38 cellular contexts compared by ENCODE assay signal in genomic region chr20:41726727-41727126, GRCh38.
"Had no signal": no experiment of that assay in that cellular context is flagged by ENCODE, and none has a peak within 500 bp of the region (broad histone marks: within the 10 kb centered on the region; RNA-seq: fewer than 3 reads in every experiment).

No MANE protein-coding gene starts in this region.

- H3K4me1 Mint-ChIP-seq: activated naive CD4-positive, alpha-beta T cell treated with anti-CD3 and anti-CD28 coated beads, Interleukin-2, amount 10 ng/mL, durations not matched to agents 7 days and 5 days; activated naive CD4-positive, alpha-beta T cell treated with anti-CD3 and anti-CD28 coated beads, Interleukin-2, amount 50 U/mL, for 24 hours; activated naive CD8-positive, alpha-beta T cell treated with anti-CD3 and anti-CD28 coated beads for 36 hours; activated naive CD8-positive, alpha-beta T cell treated with anti-CD3 and anti-CD28 coated beads, Interleukin-2, amount 10 ng/mL, durations not matched to agents 7 days and 5 days; activated naive CD8-positive, alpha-beta T cell treated with anti-CD3 and anti-CD28 coated beads, Interleukin-2, amount 50 U/mL, for 24 hours; activated T-helper 17 cell treated with anti-CD3 and anti-CD28 coated beads, Interleukin-2, amount 50 U/mL, for 72 hours; brain; central memory CD8-positive, alpha-beta T cell had no signal

- H3K27ac ChIP-seq: adrenal gland, ascending aorta, body of pancreas, brain microvascular endothelial cell, breast epithelium, cardiac muscle cell had no signal

- H3K9me3 Mint-ChIP-seq: activated naive CD4-positive, alpha-beta T cell treated with anti-CD3 and anti-CD28 coated beads for 36 hours; activated naive CD4-positive, alpha-beta T cell treated with anti-CD3 and anti-CD28 coated beads, Interleukin-2, amount 10 ng/mL, durations not matched to agents 7 days and 5 days; activated naive CD8-positive, alpha-beta T cell treated with anti-CD3 and anti-CD28 coated beads, Interleukin-2, amount 10 ng/mL, durations not matched to agents 7 days and 5 days; activated naive CD8-positive, alpha-beta T cell treated with anti-CD3 and anti-CD28 coated beads, Interleukin-2, amount 50 U/mL, for 24 hours; activated T-cell treated with anti-CD3 and anti-CD28 coated beads, Interleukin-2, amount 50 U/mL, for 24 hours; activated T-cell treated with anti-CD3 and anti-CD28 coated beads, Interleukin-2, amount 50 U/mL, for 4 hours; activated T-helper 17 cell treated with anti-CD3 and anti-CD28 coated beads, Interleukin-2, amount 50 U/mL, for 72 hours had no signal

- H3K36me3 Mint-ChIP-seq: activated naive CD4-positive, alpha-beta T cell treated with anti-CD3 and anti-CD28 coated beads, Interleukin-2, amount 10 ng/mL, durations not matched to agents 7 days and 5 days; activated naive CD4-positive, alpha-beta T cell treated with anti-CD3 and anti-CD28 coated beads, Interleukin-2, amount 50 U/mL, for 24 hours; activated naive CD4-positive, alpha-beta T cell treated with anti-CD3 and anti-CD28 coated beads, Interleukin-2, amount 50 U/mL, for 72 hours; activated naive CD8-positive, alpha-beta T cell; activated naive CD8-positive, alpha-beta T cell treated with anti-CD3 and anti-CD28 coated beads for 36 hours; activated naive CD8-positive, alpha-beta T cell treated with anti-CD3 and anti-CD28 coated beads, Interleukin-2, amount 10 ng/mL, durations not matched to agents 7 days and 5 days; brain had no signal

- H3K4me3 ChIP-seq: adrenal gland, ascending aorta, body of pancreas, breast epithelium, cardiac muscle cell had no signal

- H3K9me3 ChIP-seq: adrenal gland, ascending aorta, body of pancreas, breast epithelium had no signal

- H3K27me3 ChIP-seq: adrenal gland, ascending aorta, body of pancreas, brain microvascular endothelial cell, breast epithelium, cardiac muscle cell had no signal

- H3K4me3 Mint-ChIP-seq: activated naive CD4-positive, alpha-beta T cell treated with anti-CD3 and anti-CD28 coated beads for 36 hours; activated naive CD4-positive, alpha-beta T cell treated with anti-CD3 and anti-CD28 coated beads, Interleukin-2, amount 10 ng/mL, durations not matched to agents 7 days and 5 days; activated naive CD4-positive, alpha-beta T cell treated with anti-CD3 and anti-CD28 coated beads, Interleukin-2, amount 50 U/mL, for 24 hours; activated naive CD8-positive, alpha-beta T cell; activated naive CD8-positive, alpha-beta T cell treated with anti-CD3 and anti-CD28 coated beads for 36 hours; activated naive CD8-positive, alpha-beta T cell treated with anti-CD3 and anti-CD28 coated beads, Interleukin-2, amount 10 ng/mL, durations not matched to agents 7 days and 5 days; activated naive CD8-positive, alpha-beta T cell treated with anti-CD3 and anti-CD28 coated beads, Interleukin-2, amount 50 U/mL, for 24 hours; activated T-cell treated with anti-CD3 and anti-CD28 coated beads, Interleukin-2, amount 50 U/mL, for 24 hours; activated T-cell treated with anti-CD3 and anti-CD28 coated beads, Interleukin-2, amount 50 U/mL, for 4 hours; activated T-cell treated with anti-CD3 and anti-CD28 coated beads, Interleukin-2, amount 50 U/mL, for 72 hours; activated T-helper 1 cell treated with anti-CD3 and anti-CD28 coated beads, Interleukin-12 subunit alpha, Interleukin-12 subunit beta, Interleukin-2, Interleukin-4 antibody, amounts not matched to agents 30 ng/mL and 10 ng/mL and 1 ng/mL, durations not matched to agents 14 hours and 24 hours and 36 hours; activated T-helper 17 cell treated with anti-CD3 and anti-CD28 coated beads, Interleukin-2, amount 50 U/mL, for 72 hours; brain; central memory CD8-positive, alpha-beta T cell had no signal

- H3K27ac Mint-ChIP-seq: activated naive CD4-positive, alpha-beta T cell treated with anti-CD3 and anti-CD28 coated beads for 36 hours; activated naive CD4-positive, alpha-beta T cell treated with anti-CD3 and anti-CD28 coated beads, Interleukin-2, amount 10 ng/mL, durations not matched to agents 7 days and 5 days; activated naive CD4-positive, alpha-beta T cell treated with anti-CD3 and anti-CD28 coated beads, Interleukin-2, amount 50 U/mL, for 24 hours; activated naive CD4-positive, alpha-beta T cell treated with anti-CD3 and anti-CD28 coated beads, Interleukin-2, amount 50 U/mL, for 72 hours; activated naive CD8-positive, alpha-beta T cell; activated naive CD8-positive, alpha-beta T cell treated with anti-CD3 and anti-CD28 coated beads for 36 hours; activated naive CD8-positive, alpha-beta T cell treated with anti-CD3 and anti-CD28 coated beads, Interleukin-2, amount 10 ng/mL, durations not matched to agents 7 days and 5 days; activated naive CD8-positive, alpha-beta T cell treated with anti-CD3 and anti-CD28 coated beads, Interleukin-2, amount 50 U/mL, for 24 hours; activated T-cell treated with anti-CD3 and anti-CD28 coated beads, Interleukin-2, amount 50 U/mL, for 24 hours; activated T-cell treated with anti-CD3 and anti-CD28 coated beads, Interleukin-2, amount 50 U/mL, for 72 hours; activated T-helper 1 cell treated with anti-CD3 and anti-CD28 coated beads, Interleukin-12 subunit alpha, Interleukin-12 subunit beta, Interleukin-2, Interleukin-4 antibody, amounts not matched to agents 30 ng/mL and 10 ng/mL and 1 ng/mL, durations not matched to agents 14 hours and 24 hours and 36 hours; activated T-helper 17 cell treated with anti-CD3 and anti-CD28 coated beads, Interleukin-2, amount 50 U/mL, for 72 hours; activated T-helper 2 cell treated with anti-CD3 and anti-CD28 coated beads, Interferon-gamma antibody, Interleukin-2, Interleukin-4, amounts not matched to agents 10 μg/mL and 5 μg/mL and 100 μg/mL, durations not matched to agents 14 hours and 24 hours and 36 hours; brain had no signal

- H3K4me1 ChIP-seq: adrenal gland, ascending aorta, body of pancreas, breast epithelium had no signal

- H3K36me3 ChIP-seq: adrenal gland, ascending aorta, brain microvascular endothelial cell, breast epithelium, cardiac muscle cell had no signal

- ATAC-seq: activated naive CD4-positive, alpha-beta T cell treated with anti-CD3 and anti-CD28 coated beads, Interleukin-2, amount 50 U/mL, for 72 hours; activated naive CD8-positive, alpha-beta T cell treated with anti-CD3 and anti-CD28 coated beads, Interleukin-2, amount 50 U/mL, for 24 hours; activated T-cell treated with anti-CD3 and anti-CD28 coated beads, Interleukin-2, amount 50 U/mL, for 4 hours; activated T-cell treated with anti-CD3 and anti-CD28 coated beads, Interleukin-2, amount 50 U/mL, for 72 hours; activated T-helper 17 cell treated with anti-CD3 and anti-CD28 coated beads, Interleukin-2, amount 50 U/mL, for 72 hours; body of pancreas had no signal

- DNase-seq: activated effector memory CD4-positive, alpha-beta T cell treated with anti-CD3 and anti-CD28 coated beads, Interleukin-2, amount 50 U/mL, for 16 hours; activated effector memory CD4-positive, alpha-beta T cell treated with Interleukin-2 at 50 U/mL for 16 hours; activated gamma-delta T cell; activated gamma-delta T cell treated with Interleukin-2 at 50 U/mL for 16 hours; activated naive CD4-positive, alpha-beta T cell; activated naive CD4-positive, alpha-beta T cell treated with anti-CD3 and anti-CD28 coated beads for 36 hours; activated naive CD4-positive, alpha-beta T cell treated with anti-CD3 and anti-CD28 coated beads, Interleukin-2, amount 10 ng/mL, durations not matched to agents 7 days and 5 days; activated naive CD4-positive, alpha-beta T cell treated with anti-CD3 and anti-CD28 coated beads, Interleukin-2, amount 50 U/mL, for 16 hours; activated naive CD4-positive, alpha-beta T cell treated with Interleukin-2 at 50 U/mL for 16 hours; activated naive CD8-positive, alpha-beta T cell treated with anti-CD3 and anti-CD28 coated beads for 36 hours; activated naive CD8-positive, alpha-beta T cell treated with anti-CD3 and anti-CD28 coated beads, Interleukin-2, amount 10 ng/mL, durations not matched to agents 7 days and 5 days; activated naive CD8-positive, alpha-beta T cell treated with anti-CD3 and anti-CD28 coated beads, Interleukin-2, amount 50 U/mL, for 24 hours; activated T-cell treated with anti-CD3 and anti-CD28 coated beads, Interleukin-2, amount 50 U/mL, for 1 hour; activated T-cell treated with anti-CD3 and anti-CD28 coated beads, Interleukin-2, amount 50 U/mL, for 24 hours; activated T-cell treated with anti-CD3 and anti-CD28 coated beads, Interleukin-2, amount 50 U/mL, for 4 hours; activated T-cell treated with anti-CD3 and anti-CD28 coated beads, Interleukin-2, amount 50 U/mL, for 48 hours; activated T-cell treated with anti-CD3 and anti-CD28 coated beads, Interleukin-2, amount 50 U/mL, for 72 hours; amniotic stem cell; amygdala; anterior cingulate cortex; aorta; body of pancreas; brain microvascular endothelial cell; caudate nucleus; central memory CD4-positive, alpha-beta T cell; cerebellar nuclear complex had no signal

- H3K27me3 Mint-ChIP-seq: activated naive CD4-positive, alpha-beta T cell treated with anti-CD3 and anti-CD28 coated beads, Interleukin-2, amount 10 ng/mL, durations not matched to agents 7 days and 5 days; activated naive CD8-positive, alpha-beta T cell treated with anti-CD3 and anti-CD28 coated beads, Interleukin-2, amount 10 ng/mL, durations not matched to agents 7 days and 5 days; activated naive CD8-positive, alpha-beta T cell treated with anti-CD3 and anti-CD28 coated beads, Interleukin-2, amount 50 U/mL, for 24 hours had no signal
